19 cellular contexts compared by ENCODE assay signal in genomic region chr3:130386604-130387263, GRCh38. TPM values are rescaled to one million over a fixed set of nuclear protein-coding genes. Genes with fewer than 3 reads are reported as not detected.
DNase-seq lines count a peak whose midpoint lies in the region; ATAC-seq and TF ChIP-seq lines count a peak whose summit lies in the region.
"Had no signal": no experiment of that assay in that cellular context is flagged by ENCODE, and none has a peak within 500 bp of the region (broad histone marks: within the 10 kb centered on the region; RNA-seq: fewer than 3 reads in every experiment).

No MANE protein-coding gene starts in this region.

- no peak overlapping the region for H3K27ac ChIP-seq in upper lobe of right lung
- H3K27ac ChIP-seq: BLaER1 treated with 17β-estradiol and CSF1 and Interleukin-3, amounts not matched to agents 10 nM and 100 nM had no signal

- no peaks in the 10 kb centered on the region for H3K9me3 Mint-ChIP-seq in activated CD4-positive, alpha-beta memory T cell treated with anti-CD3 and anti-CD28 coated beads, Interleukin-2, amount 10 ng/mL, durations not matched to agents 7 days and 5 days
- H3K9me3 Mint-ChIP-seq: activated CD4-positive, alpha-beta memory T cell treated with anti-CD3 and anti-CD28 coated beads for 36 hours; activated T-helper 17 cell treated with anti-CD3 and anti-CD28 coated beads, Interleukin-2, amount 50 U/mL, for 72 hours had no signal

- H3K4me1 Mint-ChIP-seq in activated CD4-positive, alpha-beta memory T cell treated with anti-CD3 and anti-CD28 coated beads, Interleukin-2, amount 10 ng/mL, durations not matched to agents 7 days and 5 days: no peaks in the 10 kb centered on the region
- H3K4me1 Mint-ChIP-seq: activated T-helper 17 cell treated with anti-CD3 and anti-CD28 coated beads, Interleukin-2, amount 50 U/mL, for 72 hours; stimulated activated naive B cell treated with anti-CD40 and anti-IgM and Interleukin-4, amounts not matched to agents 10 μg/mL and 1 μg/mL and 100 μg/mL, for 72 hours had no signal

- ATAC-seq in upper lobe of right lung: peak; percentile 34
- ATAC-seq in HG02852 (IDR thresholded peaks at IDR 0.05; ENCODE audit: unreplicated experiment): no peak
- no peak for ATAC-seq in HG03039 (IDR thresholded peaks at IDR 0.05; ENCODE audit: unreplicated experiment)
- ATAC-seq: activated T-helper 17 cell treated with anti-CD3 and anti-CD28 coated beads, Interleukin-2, amount 50 U/mL, for 72 hours; mucosa of descending colon; SK-N-SH treated with all-trans-retinoic acid at 6 μM for 48 hours; stimulated activated naive B cell treated with anti-CD40 and anti-IgM and Interleukin-4, amounts not matched to agents 10 μg/mL and 1 μg/mL and 100 μg/mL, for 72 hours had no signal

- POLR2A ChIA-PET in activated CD4-positive, alpha-beta memory T cell treated with anti-CD3 and anti-CD28 coated beads, Interleukin-2, amount 10 ng/mL, durations not matched to agents 7 days and 5 days (lab: Charles Lee): no interaction called here

- peaks cover 6% of the 10 kb centered on the region for H3K27me3 Mint-ChIP-seq in activated CD4-positive, alpha-beta memory T cell treated with anti-CD3 and anti-CD28 coated beads, Interleukin-2, amount 10 ng/mL, durations not matched to agents 7 days and 5 days
- H3K27me3 Mint-ChIP-seq: stimulated activated naive B cell treated with anti-CD40 and anti-IgM and Interleukin-4, amounts not matched to agents 10 μg/mL and 1 μg/mL and 100 μg/mL, for 72 hours had no signal

- H3K9me3 ChIP-seq in upper lobe of right lung: no peaks in the 10 kb centered on the region
- H3K9me3 ChIP-seq: BLaER1 treated with 17β-estradiol and CSF1 and Interleukin-3, amounts not matched to agents 10 nM and 100 nM; HAP-1; mucosa of descending colon had no signal

- H3K27me3 ChIP-seq in upper lobe of right lung: no peaks in the 10 kb centered on the region
- H3K27me3 ChIP-seq: BLaER1 treated with 17β-estradiol and CSF1 and Interleukin-3, amounts not matched to agents 10 nM and 100 nM had no signal

- H3K4me3 Mint-ChIP-seq in activated CD4-positive, alpha-beta memory T cell treated with anti-CD3 and anti-CD28 coated beads, Interleukin-2, amount 10 ng/mL, durations not matched to agents 7 days and 5 days: no peak overlapping the region
- H3K4me3 Mint-ChIP-seq: activated CD4-positive, alpha-beta memory T cell treated with anti-CD3 and anti-CD28 coated beads for 36 hours; activated T-helper 17 cell treated with anti-CD3 and anti-CD28 coated beads, Interleukin-2, amount 50 U/mL, for 72 hours; stimulated activated naive B cell treated with anti-CD40 and anti-IgM and Interleukin-4, amounts not matched to agents 10 μg/mL and 1 μg/mL and 100 μg/mL, for 72 hours had no signal

- in situ Hi-C loops in astrocyte of the spinal cord (cut with HindIII; ENCODE audit: low sequenced_read_pairs): no loop called here

- H3K4me3 ChIP-seq in astrocyte of the spinal cord (ENCODE audit: low read depth, low read length) (no peak overlapping the region), foreskin fibroblast (ENCODE audit: low read depth in 1 of 2, low read length in 2 of 2) (no peak overlapping the region), upper lobe of right lung (no peak overlapping the region)
- H3K4me3 ChIP-seq: BLaER1 treated with 17β-estradiol and CSF1 and Interleukin-3, amounts not matched to agents 10 nM and 100 nM; HAP-1; mucosa of descending colon; smooth muscle cell had no signal

- no peak overlapping the region for H3K27ac Mint-ChIP-seq in activated CD4-positive, alpha-beta memory T cell treated with anti-CD3 and anti-CD28 coated beads, Interleukin-2, amount 10 ng/mL, durations not matched to agents 7 days and 5 days
- H3K27ac Mint-ChIP-seq: activated CD4-positive, alpha-beta memory T cell treated with anti-CD3 and anti-CD28 coated beads for 36 hours; activated T-helper 17 cell treated with anti-CD3 and anti-CD28 coated beads, Interleukin-2, amount 50 U/mL, for 72 hours; stimulated activated naive B cell treated with anti-CD40 and anti-IgM and Interleukin-4, amounts not matched to agents 10 μg/mL and 1 μg/mL and 100 μg/mL, for 72 hours had no signal

- no peaks in the 10 kb centered on the region for H3K36me3 Mint-ChIP-seq in activated CD4-positive, alpha-beta memory T cell treated with anti-CD3 and anti-CD28 coated beads, Interleukin-2, amount 10 ng/mL, durations not matched to agents 7 days and 5 days (ENCODE audit: low read depth)
- H3K36me3 Mint-ChIP-seq: activated CD4-positive, alpha-beta memory T cell treated with anti-CD3 and anti-CD28 coated beads for 36 hours; stimulated activated naive B cell treated with anti-CD40 and anti-IgM and Interleukin-4, amounts not matched to agents 10 μg/mL and 1 μg/mL and 100 μg/mL, for 72 hours had no signal

- peak; percentile 32 for DNase-seq in LHCN-M2 (ENCODE audit: low read depth)
- DNase-seq in astrocyte of the spinal cord (ENCODE audit: low read depth, low spot score): peak; percentile 50
- DNase-seq in foreskin fibroblast: peak; percentile 9 to 20
- no peak for DNase-seq in upper lobe of right lung
- no peak for DNase-seq in activated CD4-positive, alpha-beta memory T cell treated with anti-CD3 and anti-CD28 coated beads, Interleukin-2, amount 10 ng/mL, durations not matched to agents 7 days and 5 days
- DNase-seq: activated CD4-positive, alpha-beta memory T cell treated with anti-CD3 and anti-CD28 coated beads for 36 hours; DND-41; mucosa of descending colon; NCI-H187; NCI-H446; stimulated activated naive B cell treated with anti-CD40 and anti-IgM and Interleukin-4, amounts not matched to agents 10 μg/mL and 1 μg/mL and 100 μg/mL, for 72 hours had no signal

- TF ChIP-seq CTCF in astrocyte of the spinal cord (IDR thresholded peaks at IDR 0.05; ENCODE audit: low read depth, low read length) (no peak), foreskin fibroblast (IDR thresholded peaks at IDR 0.05; ENCODE audit: low read depth, low read length) (no peak), upper lobe of right lung (IDR thresholded peaks at IDR 0.05) (no peak)

- CTCF ChIA-PET in activated CD4-positive, alpha-beta memory T cell treated with anti-CD3 and anti-CD28 coated beads, Interleukin-2, amount 10 ng/mL, durations not matched to agents 7 days and 5 days (lab: Charles Lee): no interaction called here

- no peaks in the 10 kb centered on the region for H3K36me3 ChIP-seq in upper lobe of right lung
- H3K36me3 ChIP-seq: BLaER1 treated with 17β-estradiol and CSF1 and Interleukin-3, amounts not matched to agents 10 nM and 100 nM; HAP-1 had no signal

- intact Hi-C loops in upper lobe of right lung (cut with DNase I): no loop called here

- no peaks in the 10 kb centered on the region for H3K4me1 ChIP-seq in upper lobe of right lung
- H3K4me1 ChIP-seq: BLaER1 treated with 17β-estradiol and CSF1 and Interleukin-3, amounts not matched to agents 10 nM and 100 nM; HAP-1 had no signal

RNA-seq across cellular contexts. Expression of gene COL6A5, which starts 41.3 kb away (rescaled TPM):
- under 0.01 and 0.34 TPM in 2 replicates for total RNA-seq in LHCN-M2 (2014; rRNA removed)
- polyA plus RNA-seq in LHCN-M2 (2012): 0.01 TPM
- total RNA-seq in upper lobe of right lung: 6.3 TPM
- under 1 TPM; 0.03 to 0.05 TPM for total RNA-seq in activated CD4-positive, alpha-beta memory T cell treated with anti-CD3 and anti-CD28 coated beads, Interleukin-2, amount 10 ng/mL, durations not matched to agents 7 days and 5 days
- total RNA-seq: activated CD4-positive, alpha-beta memory T cell treated with anti-CD3 and anti-CD28 coated beads for 36 hours; activated T-helper 17 cell treated with anti-CD3 and anti-CD28 coated beads, Interleukin-2, amount 50 U/mL, for 72 hours; osteoblast had no signal
- polyA plus RNA-seq: smooth muscle cell had no signal

Comparison
In these comparisons a context has a peak if more than half of its experiments do, and no peak if none do; other contexts are left out.
1. DNase-seq: peak in LHCN-M2 (single experiment), astrocyte of the spinal cord (single experiment) and foreskin fibroblast (2 of 2); none in upper lobe of right lung (single experiment) and activated CD4-positive, alpha-beta memory T cell treated with anti-CD3 and anti-CD28 coated beads, Interleukin-2, amount 10 ng/mL, durations not matched to agents 7 days and 5 days (single experiment).